ENCODE assay signal across 9 cellular contexts in the genomic region with DNA sequence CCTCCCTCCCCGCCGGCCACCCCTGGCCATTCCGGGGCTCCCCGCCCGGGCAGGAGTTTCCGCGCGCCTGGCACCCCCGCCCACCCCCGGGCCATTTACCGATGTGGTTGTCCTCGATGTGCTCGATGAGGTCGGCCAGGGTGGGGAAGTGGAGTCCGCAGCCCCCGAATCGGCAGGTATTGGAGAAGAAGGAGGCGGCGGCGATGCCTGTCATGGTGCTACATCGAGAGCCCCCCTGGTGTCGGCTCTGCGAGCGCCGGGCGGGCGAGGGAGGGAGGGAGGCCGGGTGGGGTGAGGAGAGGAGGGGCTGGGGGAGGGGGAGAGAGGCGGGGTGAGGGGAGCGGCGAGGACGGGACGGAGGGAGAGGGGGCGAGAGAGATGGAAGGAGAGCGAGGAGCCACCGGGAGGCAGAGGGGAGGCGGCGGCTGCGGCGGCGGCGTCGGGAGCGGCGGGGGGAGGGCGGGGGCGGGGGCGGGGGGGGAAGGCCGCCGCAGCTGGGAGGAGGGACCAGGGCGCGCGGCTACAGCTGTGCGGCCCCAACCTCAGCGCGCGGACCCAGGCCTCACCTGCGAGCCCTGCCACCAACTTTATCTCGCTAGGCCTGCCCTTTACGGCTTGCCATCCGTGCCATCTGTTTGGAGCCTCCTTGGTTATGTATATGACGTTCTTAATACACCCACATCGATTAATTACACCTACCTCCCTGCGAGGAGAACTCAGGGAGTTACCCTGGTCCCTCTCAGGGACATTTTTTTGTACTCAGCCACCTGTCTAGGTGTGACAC. TPM values are rescaled to one million over a fixed set of nuclear protein-coding genes. Genes with fewer than 3 reads are reported as not detected.
DNase-seq lines count a peak whose midpoint lies in the region; ATAC-seq, FAIRE-seq and TF ChIP-seq lines count a peak whose summit lies in the region.
"Had no signal": no experiment of that assay in that cellular context is flagged by ENCODE, and none has a peak within 500 bp of the region (broad histone marks: within the 10 kb centered on the region; RNA-seq: fewer than 3 reads in every experiment).

A gene (minus strand): TSS at position 432 of the 784 bp plus-strand sequence.

- DNase-seq in GF-D8 (lab: John Stamatoyannopoulos, UW): peak; percentile 71
- DNase-seq in NCI-H146 treated with DMSO at 0.1 percent for 48 hours (lab: John Stamatoyannopoulos, UW; ENCODE audit: unreplicated experiment): peak; percentile 60
- peak; percentile 16 to 47 (median 40) for DNase-seq in activated CD4-positive, CD25-positive, alpha-beta regulatory T cell (lab: John Stamatoyannopoulos, UW)
- DNase-seq in bronchial epithelial cell (ENCODE audit: low read depth): no peak
- DNase-seq in iPS-NIHi7 (ENCODE audit: extremely low spot score): peak; percentile 81
- no peak for DNase-seq in COLO829 (ENCODE audit: low spot score)

- ATAC-seq in GM21528 (IDR thresholded peaks at IDR 0.05; ENCODE audit: low FRiP score, unreplicated experiment): no peak

- peaks cover 9 to 24% (median 9%) of the 10 kb centered on the region in 3 donors for H3K4me1 ChIP-seq in skeletal muscle tissue (ENCODE audit: control insufficient read depth in 3 of 3, insufficient read depth in 3 of 3, low read length in 3 of 3)

- no peak for TF ChIP-seq CTCF in bronchial epithelial cell (IDR thresholded peaks at IDR 0.05; ENCODE audit: insufficient read depth, low read length, severe bottlenecking)

- peak within 1 kb of the TSS; percentile 56 for H3K27ac ChIP-seq in skeletal muscle tissue (ENCODE audit: low read depth, low read length)

- FAIRE-seq in bronchial epithelial cell (lab: Jason Lieb, UNC): no peak
- FAIRE-seq: colon had no signal

- H3K9ac ChIP-seq in skeletal muscle tissue (ENCODE audit: low read depth in 1 of 3, low read length in 3 of 3): peak within 1 kb of the TSS; percentile 13 to 63 (median 45)

- H3K9me3 ChIP-seq in skeletal muscle tissue (ENCODE audit: control insufficient read depth in 3 of 3, low read length in 3 of 3): no peaks in the 10 kb centered on the region

- no peaks in the 10 kb centered on the region for H3K27me3 ChIP-seq in bronchial epithelial cell (ENCODE audit: control insufficient read depth, insufficient read depth, low read length)
- H3K27me3 ChIP-seq in skeletal muscle tissue (ENCODE audit: control insufficient read depth in 3 of 3, insufficient read depth in 3 of 3, low read length in 3 of 3): no peaks in the 10 kb centered on the region

- H3K36me3 ChIP-seq in bronchial epithelial cell (ENCODE audit: control insufficient read depth, insufficient read depth, low read length) (no peaks in the 10 kb centered on the region), skeletal muscle tissue (ENCODE audit: control insufficient read depth in 3 of 3, insufficient read depth in 3 of 3, low read length in 3 of 3) (no peaks in the 10 kb centered on the region)

- peak within 1 kb of the TSS; percentile 85 for H3K4me3 ChIP-seq in bronchial epithelial cell (ENCODE audit: low read depth, low read length)
- peak within 1 kb of the TSS; percentile 65 to 74 (median 72) for H3K4me3 ChIP-seq in skeletal muscle tissue (ENCODE audit: low read length in 3 of 3)

RNA-seq across cellular contexts. Expression of the gene that starts here (rescaled TPM):
- total RNA-seq in bronchial epithelial cell (1.0 and 1.1 TPM in 2 replicates), skeletal muscle tissue (7.3 TPM)

Comparison
In these comparisons a context has a peak if more than half of its experiments do, and no peak if none do; other contexts are left out.
1. DNase-seq: peak in GF-D8 (single experiment), NCI-H146 treated with DMSO at 0.1 percent for 48 hours (single experiment), activated CD4-positive, CD25-positive, alpha-beta regulatory T cell (4 of 4) and iPS-NIHi7 (single experiment); none in bronchial epithelial cell (single experiment) and COLO829 (single experiment).